1 cellular context compared by ENCODE assay signal in genomic region chr12:89762498-89763170, GRCh38.
A peak's percentile ranks its signal among the peaks of the same experiment; 100 is the strongest.
TF ChIP-seq lines count a peak whose summit lies in the region.

No MANE protein-coding gene starts in this region.

TF ChIP-seq in GM12878, 131 proteins besides CTCF, POLR2A, EP300 and RAD21 (continued from another document and continues in another):
- no peak for TF ChIP-seq POLR2AphosphoS5 (IDR thresholded peaks at IDR 0.05; ENCODE audit: low read length)
- TF ChIP-seq SRF (IDR thresholded peaks at IDR 0.05; ENCODE audit: low read depth in 2 of 2, low read length in 2 of 2): 0 out of 4 replicates have a peak, but pooled peaks of 1 of the 2 experiments have one; percentile 18
- peak; percentile 65; the same call in 1 of the 2 replicates for TF ChIP-seq FOXM1 (IDR thresholded peaks at IDR 0.05; ENCODE audit: low read depth, low read length)
- TF ChIP-seq SIN3A (IDR thresholded peaks at IDR 0.05; ENCODE audit: low read depth, low read length): no peak
- peak in 1 of 2 experiments; percentile 27; a peak in 1 of 4 replicates for TF ChIP-seq ETV6 (conservative IDR thresholded peaks at IDR 0.05 in 1 of 2, IDR thresholded peaks at IDR 0.05 in 1 of 2; ENCODE audit: borderline replicate concordance in 1 of 2, low read depth in 1 of 2)
- TF ChIP-seq FOXK2 (IDR thresholded peaks at IDR 0.05): no peak
- no peak for TF ChIP-seq POLR2AphosphoS2 (IDR thresholded peaks at IDR 0.05; ENCODE audit: low read depth, low read length)
- 0 out of 2 replicates have a peak, but pooled peaks have one; percentile 14 for TF ChIP-seq TCF7 (IDR thresholded peaks at IDR 0.05; ENCODE audit: borderline replicate concordance)
- no peak for TF ChIP-seq GABPA (IDR thresholded peaks at IDR 0.05; ENCODE audit: low read depth)
- TF ChIP-seq E2F4 (IDR thresholded peaks at IDR 0.05; ENCODE audit: low read depth, low read length): no peak
- peak; percentile 53 for TF ChIP-seq SKIL (IDR thresholded peaks at IDR 0.05; ENCODE audit: low read depth, poor library complexity, severe bottlenecking)
- no peak for TF ChIP-seq RCOR1 (conservative IDR thresholded peaks at IDR 0.05; ENCODE audit: low read depth, low read length)
- no peak for TF ChIP-seq HCFC1 (IDR thresholded peaks at IDR 0.05; ENCODE audit: low read length)
- TF ChIP-seq CUX1 (IDR thresholded peaks at IDR 0.05; ENCODE audit: insufficient replicate concordance, low read depth, low read length): no peak
- TF ChIP-seq, protein P1, sequence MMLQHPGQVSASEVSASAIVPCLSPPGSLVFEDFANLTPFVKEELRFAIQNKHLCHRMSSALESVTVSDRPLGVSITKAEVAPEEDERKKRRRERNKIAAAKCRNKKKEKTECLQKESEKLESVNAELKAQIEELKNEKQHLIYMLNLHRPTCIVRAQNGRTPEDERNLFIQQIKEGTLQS (IDR thresholded peaks at IDR 0.05; ENCODE audit: borderline replicate concordance, extremely low read depth, low read depth, low read length): no peak
- TF ChIP-seq ZNF622 (IDR thresholded peaks at IDR 0.05): no peak
- no peak for TF ChIP-seq NKRF (conservative IDR thresholded peaks at IDR 0.05)
- TF ChIP-seq HDAC2 (IDR thresholded peaks at IDR 0.05): no peak
- peak; percentile 89 for TF ChIP-seq CREM (IDR thresholded peaks at IDR 0.05; ENCODE audit: low read depth)
- 0 out of 2 replicates have a peak, but pooled peaks have one; percentile 38 for TF ChIP-seq GATAD2B (conservative IDR thresholded peaks at IDR 0.05; ENCODE audit: low read depth)
- TF ChIP-seq ZNF384 (IDR thresholded peaks at IDR 0.05; ENCODE audit: borderline replicate concordance, low read depth, low read length): no peak
- no peak for TF ChIP-seq SP1 (IDR thresholded peaks at IDR 0.05; ENCODE audit: low read depth, low read length)
- TF ChIP-seq TCF12 (IDR thresholded peaks at IDR 0.05; ENCODE audit: low read depth, low read length): peak; percentile 82; the same call in 1 of the 2 replicates
- TF ChIP-seq, protein P2, sequence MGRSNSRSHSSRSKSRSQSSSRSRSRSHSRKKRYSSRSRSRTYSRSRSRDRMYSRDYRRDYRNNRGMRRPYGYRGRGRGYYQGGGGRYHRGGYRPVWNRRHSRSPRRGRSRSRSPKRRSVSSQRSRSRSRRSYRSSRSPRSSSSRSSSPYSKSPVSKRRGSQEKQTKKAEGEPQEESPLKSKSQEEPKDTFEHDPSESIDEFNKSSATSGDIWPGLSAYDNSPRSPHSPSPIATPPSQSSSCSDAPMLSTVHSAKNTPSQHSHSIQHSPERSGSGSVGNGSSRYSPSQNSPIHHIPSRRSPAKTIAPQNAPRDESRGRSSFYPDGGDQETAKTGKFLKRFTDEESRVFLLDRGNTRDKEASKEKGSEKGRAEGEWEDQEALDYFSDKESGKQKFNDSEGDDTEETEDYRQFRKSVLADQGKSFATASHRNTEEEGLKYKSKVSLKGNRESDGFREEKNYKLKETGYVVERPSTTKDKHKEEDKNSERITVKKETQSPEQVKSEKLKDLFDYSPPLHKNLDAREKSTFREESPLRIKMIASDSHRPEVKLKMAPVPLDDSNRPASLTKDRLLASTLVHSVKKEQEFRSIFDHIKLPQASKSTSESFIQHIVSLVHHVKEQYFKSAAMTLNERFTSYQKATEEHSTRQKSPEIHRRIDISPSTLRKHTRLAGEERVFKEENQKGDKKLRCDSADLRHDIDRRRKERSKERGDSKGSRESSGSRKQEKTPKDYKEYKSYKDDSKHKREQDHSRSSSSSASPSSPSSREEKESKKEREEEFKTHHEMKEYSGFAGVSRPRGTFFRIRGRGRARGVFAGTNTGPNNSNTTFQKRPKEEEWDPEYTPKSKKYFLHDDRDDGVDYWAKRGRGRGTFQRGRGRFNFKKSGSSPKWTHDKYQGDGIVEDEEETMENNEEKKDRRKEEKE (IDR thresholded peaks at IDR 0.05): no peak
- TF ChIP-seq CBX3 (IDR thresholded peaks at IDR 0.05; ENCODE audit: borderline replicate concordance, low read depth): no peak
- 0 out of 2 replicates have a peak, but pooled peaks have one; percentile 40 for TF ChIP-seq PAX5 (IDR thresholded peaks at IDR 0.05; ENCODE audit: borderline replicate concordance, low read depth, low read length)
- TF ChIP-seq, protein P3, sequence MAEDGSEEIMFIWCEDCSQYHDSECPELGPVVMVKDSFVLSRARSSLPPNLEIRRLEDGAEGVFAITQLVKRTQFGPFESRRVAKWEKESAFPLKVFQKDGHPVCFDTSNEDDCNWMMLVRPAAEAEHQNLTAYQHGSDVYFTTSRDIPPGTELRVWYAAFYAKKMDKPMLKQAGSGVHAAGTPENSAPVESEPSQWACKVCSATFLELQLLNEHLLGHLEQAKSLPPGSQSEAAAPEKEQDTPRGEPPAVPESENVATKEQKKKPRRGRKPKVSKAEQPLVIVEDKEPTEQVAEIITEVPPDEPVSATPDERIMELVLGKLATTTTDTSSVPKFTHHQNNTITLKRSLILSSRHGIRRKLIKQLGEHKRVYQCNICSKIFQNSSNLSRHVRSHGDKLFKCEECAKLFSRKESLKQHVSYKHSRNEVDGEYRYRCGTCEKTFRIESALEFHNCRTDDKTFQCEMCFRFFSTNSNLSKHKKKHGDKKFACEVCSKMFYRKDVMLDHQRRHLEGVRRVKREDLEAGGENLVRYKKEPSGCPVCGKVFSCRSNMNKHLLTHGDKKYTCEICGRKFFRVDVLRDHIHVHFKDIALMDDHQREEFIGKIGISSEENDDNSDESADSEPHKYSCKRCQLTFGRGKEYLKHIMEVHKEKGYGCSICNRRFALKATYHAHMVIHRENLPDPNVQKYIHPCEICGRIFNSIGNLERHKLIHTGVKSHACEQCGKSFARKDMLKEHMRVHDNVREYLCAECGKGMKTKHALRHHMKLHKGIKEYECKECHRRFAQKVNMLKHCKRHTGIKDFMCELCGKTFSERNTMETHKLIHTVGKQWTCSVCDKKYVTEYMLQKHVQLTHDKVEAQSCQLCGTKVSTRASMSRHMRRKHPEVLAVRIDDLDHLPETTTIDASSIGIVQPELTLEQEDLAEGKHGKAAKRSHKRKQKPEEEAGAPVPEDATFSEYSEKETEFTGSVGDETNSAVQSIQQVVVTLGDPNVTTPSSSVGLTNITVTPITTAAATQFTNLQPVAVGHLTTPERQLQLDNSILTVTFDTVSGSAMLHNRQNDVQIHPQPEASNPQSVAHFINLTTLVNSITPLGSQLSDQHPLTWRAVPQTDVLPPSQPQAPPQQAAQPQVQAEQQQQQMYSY (CRISPR knock-in tag; IDR thresholded peaks at IDR 0.05): no peak
- TF ChIP-seq, protein P4, sequence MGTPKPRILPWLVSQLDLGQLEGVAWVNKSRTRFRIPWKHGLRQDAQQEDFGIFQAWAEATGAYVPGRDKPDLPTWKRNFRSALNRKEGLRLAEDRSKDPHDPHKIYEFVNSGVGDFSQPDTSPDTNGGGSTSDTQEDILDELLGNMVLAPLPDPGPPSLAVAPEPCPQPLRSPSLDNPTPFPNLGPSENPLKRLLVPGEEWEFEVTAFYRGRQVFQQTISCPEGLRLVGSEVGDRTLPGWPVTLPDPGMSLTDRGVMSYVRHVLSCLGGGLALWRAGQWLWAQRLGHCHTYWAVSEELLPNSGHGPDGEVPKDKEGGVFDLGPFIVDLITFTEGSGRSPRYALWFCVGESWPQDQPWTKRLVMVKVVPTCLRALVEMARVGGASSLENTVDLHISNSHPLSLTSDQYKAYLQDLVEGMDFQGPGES (IDR thresholded peaks at IDR 0.05): no peak
- TF ChIP-seq NRF1 (conservative IDR thresholded peaks at IDR 0.05; ENCODE audit: low read depth, low read length): no peak
- TF ChIP-seq SUPT20H (IDR thresholded peaks at IDR 0.05; ENCODE audit: borderline replicate concordance, control insufficient read depth, low read depth, low read length): no peak
- no peak for TF ChIP-seq KDM1A (IDR thresholded peaks at IDR 0.05; ENCODE audit: borderline replicate concordance)
- peak; percentile 79 for TF ChIP-seq RUNX3 (IDR thresholded peaks at IDR 0.05; ENCODE audit: low read length)
- 0 out of 2 replicates have a peak, but pooled peaks have one; percentile 75 for TF ChIP-seq STAT3 (IDR thresholded peaks at IDR 0.05; ENCODE audit: low read depth, low read length)
- TF ChIP-seq MLLT1 (IDR thresholded peaks at IDR 0.05): 0 out of 2 replicates have a peak, but pooled peaks have one; percentile 30
- TF ChIP-seq, protein P5, sequence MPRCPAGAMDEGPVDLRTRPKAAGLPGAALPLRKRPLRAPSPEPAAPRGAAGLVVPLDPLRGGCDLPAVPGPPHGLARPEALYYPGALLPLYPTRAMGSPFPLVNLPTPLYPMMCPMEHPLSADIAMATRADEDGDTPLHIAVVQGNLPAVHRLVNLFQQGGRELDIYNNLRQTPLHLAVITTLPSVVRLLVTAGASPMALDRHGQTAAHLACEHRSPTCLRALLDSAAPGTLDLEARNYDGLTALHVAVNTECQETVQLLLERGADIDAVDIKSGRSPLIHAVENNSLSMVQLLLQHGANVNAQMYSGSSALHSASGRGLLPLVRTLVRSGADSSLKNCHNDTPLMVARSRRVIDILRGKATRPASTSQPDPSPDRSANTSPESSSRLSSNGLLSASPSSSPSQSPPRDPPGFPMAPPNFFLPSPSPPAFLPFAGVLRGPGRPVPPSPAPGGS (IDR thresholded peaks at IDR 0.05; ENCODE audit: borderline replicate concordance, insufficient read depth, low read depth, low read length, poor library complexity, severe bottlenecking): no peak
